3 cellular contexts compared by ENCODE assay signal in the genomic region with DNA sequence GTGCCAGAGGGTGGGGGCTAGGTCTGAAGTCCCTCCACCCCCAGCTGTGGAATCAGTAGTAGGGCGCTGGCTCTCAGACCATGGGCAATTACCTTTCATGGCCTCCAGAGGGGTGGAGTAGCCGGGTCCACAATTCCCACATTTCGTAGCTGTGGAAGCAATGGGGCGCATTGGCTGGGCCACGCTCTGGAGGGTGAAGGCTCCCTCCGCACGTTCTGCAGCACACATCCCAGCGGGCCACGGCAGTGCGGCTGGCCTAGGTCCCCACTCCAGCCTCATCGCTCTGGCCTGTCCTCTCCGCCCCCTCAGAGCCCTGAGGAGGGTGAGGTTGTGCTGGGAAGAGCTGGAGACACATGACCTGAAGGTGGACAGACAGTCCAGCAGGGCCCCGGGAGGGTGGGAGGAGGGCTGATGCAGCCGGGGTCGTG.
TF ChIP-seq lines count a peak whose summit lies in the region.

No MANE protein-coding gene starts in this region.

TF ChIP-seq in HEK293T, 16 proteins besides CTCF, POLR2A, EP300 and RAD21:
- TF ChIP-seq TARDBP (IDR thresholded peaks at IDR 0.05) (no peak), NFRKB (IDR thresholded peaks at IDR 0.05) (no peak), ZNF384 (IDR thresholded peaks at IDR 0.05) (no peak), FOXK2 (IDR thresholded peaks at IDR 0.05) (no peak), FOXM1 (IDR thresholded peaks at IDR 0.05; ENCODE audit: borderline replicate concordance) (no peak), BHLHE40 (IDR thresholded peaks at IDR 0.05; ENCODE audit: borderline replicate concordance) (no peak), FOXA1 (IDR thresholded peaks at IDR 0.05) (no peak), SUZ12 (IDR thresholded peaks at IDR 0.05) (no peak), CTBP1 (IDR thresholded peaks at IDR 0.05; ENCODE audit: borderline replicate concordance) (no peak), SP1 (IDR thresholded peaks at IDR 0.05) (no peak), ELF4 (IDR thresholded peaks at IDR 0.05) (no peak), HDGF (IDR thresholded peaks at IDR 0.05; ENCODE audit: borderline replicate concordance) (no peak), ARNT (IDR thresholded peaks at IDR 0.05) (no peak)
- TF ChIP-seq, protein P1, sequence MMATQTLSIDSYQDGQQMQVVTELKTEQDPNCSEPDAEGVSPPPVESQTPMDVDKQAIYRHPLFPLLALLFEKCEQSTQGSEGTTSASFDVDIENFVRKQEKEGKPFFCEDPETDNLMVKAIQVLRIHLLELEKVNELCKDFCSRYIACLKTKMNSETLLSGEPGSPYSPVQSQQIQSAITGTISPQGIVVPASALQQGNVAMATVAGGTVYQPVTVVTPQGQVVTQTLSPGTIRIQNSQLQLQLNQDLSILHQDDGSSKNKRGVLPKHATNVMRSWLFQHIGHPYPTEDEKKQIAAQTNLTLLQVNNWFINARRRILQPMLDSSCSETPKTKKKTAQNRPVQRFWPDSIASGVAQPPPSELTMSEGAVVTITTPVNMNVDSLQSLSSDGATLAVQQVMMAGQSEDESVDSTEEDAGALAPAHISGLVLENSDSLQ (IDR thresholded peaks at IDR 0.05): no peak

TF ChIP-seq in K562, 482 proteins besides CTCF, POLR2A, EP300 and RAD21:
- TF ChIP-seq, protein P2, sequence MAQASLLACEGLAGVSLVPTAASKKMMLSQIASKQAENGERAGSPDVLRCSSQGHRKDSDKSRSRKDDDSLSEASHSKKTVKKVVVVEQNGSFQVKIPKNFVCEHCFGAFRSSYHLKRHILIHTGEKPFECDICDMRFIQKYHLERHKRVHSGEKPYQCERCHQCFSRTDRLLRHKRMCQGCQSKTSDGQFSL (CRISPR knock-in tag; IDR thresholded peaks at IDR 0.05): peak; percentile 62; the same call in 1 of the 2 replicates
- TF ChIP-seq, protein P2 (tag; IDR thresholded peaks at IDR 0.05): no peak
- TF ChIP-seq EGR1 (conservative IDR thresholded peaks at IDR 0.05) (peak; percentile 68), RBFOX2 (IDR thresholded peaks at IDR 0.05; ENCODE audit: low read depth, low read length) (peak; percentile 31; the same call in 1 of the 2 replicates)
- TF ChIP-seq, protein P3, sequence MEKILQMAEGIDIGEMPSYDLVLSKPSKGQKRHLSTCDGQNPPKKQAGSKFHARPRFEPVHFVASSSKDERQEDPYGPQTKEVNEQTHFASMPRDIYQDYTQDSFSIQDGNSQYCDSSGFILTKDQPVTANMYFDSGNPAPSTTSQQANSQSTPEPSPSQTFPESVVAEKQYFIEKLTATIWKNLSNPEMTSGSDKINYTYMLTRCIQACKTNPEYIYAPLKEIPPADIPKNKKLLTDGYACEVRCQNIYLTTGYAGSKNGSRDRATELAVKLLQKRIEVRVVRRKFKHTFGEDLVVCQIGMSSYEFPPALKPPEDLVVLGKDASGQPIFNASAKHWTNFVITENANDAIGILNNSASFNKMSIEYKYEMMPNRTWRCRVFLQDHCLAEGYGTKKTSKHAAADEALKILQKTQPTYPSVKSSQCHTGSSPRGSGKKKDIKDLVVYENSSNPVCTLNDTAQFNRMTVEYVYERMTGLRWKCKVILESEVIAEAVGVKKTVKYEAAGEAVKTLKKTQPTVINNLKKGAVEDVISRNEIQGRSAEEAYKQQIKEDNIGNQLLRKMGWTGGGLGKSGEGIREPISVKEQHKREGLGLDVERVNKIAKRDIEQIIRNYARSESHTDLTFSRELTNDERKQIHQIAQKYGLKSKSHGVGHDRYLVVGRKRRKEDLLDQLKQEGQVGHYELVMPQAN (IDR thresholded peaks at IDR 0.05; ENCODE audit: borderline replicate concordance): no peak
TF ChIP-seq in K562: peak in this region for 3.

TF ChIP-seq in SK-N-SH treated with all-trans-retinoic acid at 6 μM for 48 hours, 23 proteins besides CTCF, POLR2A, EP300 and RAD21:
- no peak for TF ChIP-seq TCF4 (CRISPR knock-in tag; IDR thresholded peaks at IDR 0.05; ENCODE audit: borderline replicate concordance)
- TF ChIP-seq ZFP3 (CRISPR knock-in tag; IDR thresholded peaks at IDR 0.05): no peak
- no peak for TF ChIP-seq ZNF8 (CRISPR knock-in tag; IDR thresholded peaks at IDR 0.05)
- TF ChIP-seq, protein P4, sequence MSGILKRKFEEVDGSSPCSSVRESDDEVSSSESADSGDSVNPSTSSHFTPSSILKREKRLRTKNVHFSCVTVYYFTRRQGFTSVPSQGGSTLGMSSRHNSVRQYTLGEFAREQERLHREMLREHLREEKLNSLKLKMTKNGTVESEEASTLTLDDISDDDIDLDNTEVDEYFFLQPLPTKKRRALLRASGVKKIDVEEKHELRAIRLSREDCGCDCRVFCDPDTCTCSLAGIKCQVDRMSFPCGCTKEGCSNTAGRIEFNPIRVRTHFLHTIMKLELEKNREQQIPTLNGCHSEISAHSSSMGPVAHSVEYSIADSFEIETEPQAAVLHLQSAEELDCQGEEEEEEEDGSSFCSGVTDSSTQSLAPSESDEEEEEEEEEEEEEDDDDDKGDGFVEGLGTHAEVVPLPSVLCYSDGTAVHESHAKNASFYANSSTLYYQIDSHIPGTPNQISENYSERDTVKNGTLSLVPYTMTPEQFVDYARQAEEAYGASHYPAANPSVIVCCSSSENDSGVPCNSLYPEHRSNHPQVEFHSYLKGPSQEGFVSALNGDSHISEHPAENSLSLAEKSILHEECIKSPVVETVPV (CRISPR knock-in tag; IDR thresholded peaks at IDR 0.05): no peak
- no peak for TF ChIP-seq ARNTL (CRISPR knock-in tag; IDR thresholded peaks at IDR 0.05; ENCODE audit: borderline replicate concordance, low read depth)
- TF ChIP-seq, protein P5, sequence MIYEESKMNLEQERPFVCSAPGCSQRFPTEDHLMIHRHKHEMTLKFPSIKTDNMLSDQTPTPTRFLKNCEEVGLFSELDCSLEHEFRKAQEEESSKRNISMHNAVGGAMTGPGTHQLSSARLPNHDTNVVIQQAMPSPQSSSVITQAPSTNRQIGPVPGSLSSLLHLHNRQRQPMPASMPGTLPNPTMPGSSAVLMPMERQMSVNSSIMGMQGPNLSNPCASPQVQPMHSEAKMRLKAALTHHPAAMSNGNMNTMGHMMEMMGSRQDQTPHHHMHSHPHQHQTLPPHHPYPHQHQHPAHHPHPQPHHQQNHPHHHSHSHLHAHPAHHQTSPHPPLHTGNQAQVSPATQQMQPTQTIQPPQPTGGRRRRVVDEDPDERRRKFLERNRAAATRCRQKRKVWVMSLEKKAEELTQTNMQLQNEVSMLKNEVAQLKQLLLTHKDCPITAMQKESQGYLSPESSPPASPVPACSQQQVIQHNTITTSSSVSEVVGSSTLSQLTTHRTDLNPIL (CRISPR knock-in tag; IDR thresholded peaks at IDR 0.05; ENCODE audit: low read depth): no peak
- no peak for TF ChIP-seq PPARA (CRISPR knock-in tag; IDR thresholded peaks at IDR 0.05; ENCODE audit: borderline replicate concordance)
- TF ChIP-seq, protein P6, sequence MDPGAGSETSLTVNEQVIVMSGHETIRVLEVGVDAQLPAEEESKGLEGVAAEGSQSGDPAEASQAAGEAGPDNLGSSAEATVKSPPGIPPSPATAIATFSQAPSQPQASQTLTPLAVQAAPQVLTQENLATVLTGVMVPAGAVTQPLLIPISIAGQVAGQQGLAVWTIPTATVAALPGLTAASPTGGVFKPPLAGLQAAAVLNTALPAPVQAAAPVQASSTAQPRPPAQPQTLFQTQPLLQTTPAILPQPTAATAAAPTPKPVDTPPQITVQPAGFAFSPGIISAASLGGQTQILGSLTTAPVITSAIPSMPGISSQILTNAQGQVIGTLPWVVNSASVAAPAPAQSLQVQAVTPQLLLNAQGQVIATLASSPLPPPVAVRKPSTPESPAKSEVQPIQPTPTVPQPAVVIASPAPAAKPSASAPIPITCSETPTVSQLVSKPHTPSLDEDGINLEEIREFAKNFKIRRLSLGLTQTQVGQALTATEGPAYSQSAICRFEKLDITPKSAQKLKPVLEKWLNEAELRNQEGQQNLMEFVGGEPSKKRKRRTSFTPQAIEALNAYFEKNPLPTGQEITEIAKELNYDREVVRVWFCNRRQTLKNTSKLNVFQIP (CRISPR knock-in tag; IDR thresholded peaks at IDR 0.05; ENCODE audit: borderline replicate concordance, low read depth): no peak
- TF ChIP-seq ZC3H10 (CRISPR knock-in tag; IDR thresholded peaks at IDR 0.05): no peak
- TF ChIP-seq ZNF70 (CRISPR knock-in tag; IDR thresholded peaks at IDR 0.05): no peak
- no peak for TF ChIP-seq ZNF565 (CRISPR knock-in tag; conservative IDR thresholded peaks at IDR 0.05; ENCODE audit: low read depth)
- TF ChIP-seq ESRRG (CRISPR knock-in tag; IDR thresholded peaks at IDR 0.05): no peak
- no peak for TF ChIP-seq CSDC2 (CRISPR knock-in tag; IDR thresholded peaks at IDR 0.05)
- TF ChIP-seq SNAI2 (CRISPR knock-in tag; IDR thresholded peaks at IDR 0.05): no peak
- no peak for TF ChIP-seq TOX (CRISPR knock-in tag; IDR thresholded peaks at IDR 0.05; ENCODE audit: borderline replicate concordance)
- no peak for TF ChIP-seq OSR1 (CRISPR knock-in tag; IDR thresholded peaks at IDR 0.05)
- TF ChIP-seq GLIS3 (CRISPR knock-in tag; IDR thresholded peaks at IDR 0.05): no peak
- TF ChIP-seq, protein P7, sequence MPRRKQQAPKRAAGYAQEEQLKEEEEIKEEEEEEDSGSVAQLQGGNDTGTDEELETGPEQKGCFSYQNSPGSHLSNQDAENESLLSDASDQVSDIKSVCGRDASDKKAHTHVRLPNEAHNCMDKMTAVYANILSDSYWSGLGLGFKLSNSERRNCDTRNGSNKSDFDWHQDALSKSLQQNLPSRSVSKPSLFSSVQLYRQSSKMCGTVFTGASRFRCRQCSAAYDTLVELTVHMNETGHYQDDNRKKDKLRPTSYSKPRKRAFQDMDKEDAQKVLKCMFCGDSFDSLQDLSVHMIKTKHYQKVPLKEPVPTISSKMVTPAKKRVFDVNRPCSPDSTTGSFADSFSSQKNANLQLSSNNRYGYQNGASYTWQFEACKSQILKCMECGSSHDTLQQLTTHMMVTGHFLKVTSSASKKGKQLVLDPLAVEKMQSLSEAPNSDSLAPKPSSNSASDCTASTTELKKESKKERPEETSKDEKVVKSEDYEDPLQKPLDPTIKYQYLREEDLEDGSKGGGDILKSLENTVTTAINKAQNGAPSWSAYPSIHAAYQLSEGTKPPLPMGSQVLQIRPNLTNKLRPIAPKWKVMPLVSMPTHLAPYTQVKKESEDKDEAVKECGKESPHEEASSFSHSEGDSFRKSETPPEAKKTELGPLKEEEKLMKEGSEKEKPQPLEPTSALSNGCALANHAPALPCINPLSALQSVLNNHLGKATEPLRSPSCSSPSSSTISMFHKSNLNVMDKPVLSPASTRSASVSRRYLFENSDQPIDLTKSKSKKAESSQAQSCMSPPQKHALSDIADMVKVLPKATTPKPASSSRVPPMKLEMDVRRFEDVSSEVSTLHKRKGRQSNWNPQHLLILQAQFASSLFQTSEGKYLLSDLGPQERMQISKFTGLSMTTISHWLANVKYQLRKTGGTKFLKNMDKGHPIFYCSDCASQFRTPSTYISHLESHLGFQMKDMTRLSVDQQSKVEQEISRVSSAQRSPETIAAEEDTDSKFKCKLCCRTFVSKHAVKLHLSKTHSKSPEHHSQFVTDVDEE (CRISPR knock-in tag; IDR thresholded peaks at IDR 0.05): no peak
- no peak for TF ChIP-seq BACH2 (CRISPR knock-in tag; IDR thresholded peaks at IDR 0.05; ENCODE audit: borderline replicate concordance)
